Comparison of ENCODE assay signal across 8 cellular contexts in genomic region chr3:57597240-57597972, GRCh38. TPM values are rescaled to one million over a fixed set of nuclear protein-coding genes. Genes with fewer than 3 reads are reported as not detected.
DNase-seq lines count a peak whose midpoint lies in the region; ATAC-seq and TF ChIP-seq lines count a peak whose summit lies in the region.

TSS of gene ARF4 (minus strand) at chr3:57597344. CDS start at chr3:57597140, 204 bp downstream.

- H3K27me3 Mint-ChIP-seq in natural killer cell (ENCODE audit: low read depth in 2 of 2): no peaks in the 10 kb centered on the region

- TF ChIP-seq CTCF in natural killer cell (IDR thresholded peaks at IDR 0.05): no peak

- ATAC-seq in natural killer cell: peak; percentile 83 to 96 (median 85)

- H3K36me3 Mint-ChIP-seq in natural killer cell: no peaks in the 10 kb centered on the region

- no peaks in the 10 kb centered on the region for H3K27me3 ChIP-seq in H7 (ENCODE audit: control insufficient read depth, insufficient read depth, low read length)

- H3K9ac ChIP-seq in ES-I3 (ENCODE audit: low read depth, low read length): peak within 1 kb of the TSS; percentile 100

- DNase-seq in H7: peak; percentile 98
- peak; percentile 98 for DNase-seq in M059J (ENCODE audit: low read depth)
- DNase-seq in SHP77 (lab: John Stamatoyannopoulos, UW): peak; percentile 98 to 99
- DNase-seq in activated effector memory CD4-positive, alpha-beta T cell treated with Interleukin-2 at 50 U/mL for 16 hours: peak; percentile 100
- peak; percentile 99 for DNase-seq in fibroblast of peridontal ligament (ENCODE audit: extremely low read depth)
- DNase-seq in natural killer cell: peak; percentile 100
- DNase-seq in stimulated activated naive CD4-positive, alpha-beta T cell treated with Interleukin-2 at 50 U/mL for 16 hours (lab: John Stamatoyannopoulos, UW): peak; percentile 99

- H3K9me3 ChIP-seq in ES-I3 (ENCODE audit: control insufficient read depth, insufficient read depth, low read length): no peaks in the 10 kb centered on the region

- no peaks in the 10 kb centered on the region for H3K9me3 Mint-ChIP-seq in natural killer cell

- H3K4me1 Mint-ChIP-seq in natural killer cell: peaks cover 52 to 59% of the 10 kb centered on the region in 2 donors

- H3K4me3 Mint-ChIP-seq in natural killer cell: peak within 1 kb of the TSS; percentile 95

- H3K4me3 ChIP-seq in H7 (ENCODE audit: insufficient read depth, low read depth, low read length): peak within 1 kb of the TSS; percentile 94

- H3K27ac Mint-ChIP-seq in natural killer cell: peak within 1 kb of the TSS; percentile 99

- intact Hi-C loops in natural killer cell (cut with micrococcal nuclease): loop anchor here (1.0 to 2.0 kb wide), 5 partner anchors 41 to 369 kb away; partner anchors contain the start of genes PDE12 and SLMAP

- peaks cover 4% of the 10 kb centered on the region; the same call in 1 of the 2 replicates for H3K4me1 ChIP-seq in ES-I3 (ENCODE audit: insufficient read depth, low read length)

- H3K36me3 ChIP-seq in ES-I3 (ENCODE audit: insufficient read depth, low read length) (no peaks in the 10 kb centered on the region), H7 (replicated peaks; ENCODE audit: control insufficient read depth, insufficient read depth, low read length) (no peaks in the 10 kb centered on the region)

RNA-seq across cellular contexts. Expression of gene ARF4, which starts in this region (rescaled TPM):
- 152 and 153 TPM in 2 replicates for total RNA-seq in H7 (2014; rRNA removed; shearing (Covaris generic))
- 538 and 605 TPM in 2 replicates for total RNA-seq in M059J (2014; rRNA removed; shearing (Covaris generic))
- 100 to 1,000 TPM in 1 of 3 donors, 10 to 100 TPM in 2; 88.0 to 132 (median 89.6) TPM for total RNA-seq in natural killer cell

Comparison
In these comparisons a context has a peak if more than half of its experiments do, and no peak if none do; other contexts are left out.
1. Peak in every context shown above with its lines: DNase-seq, ATAC-seq and H3K4me3 ChIP-seq.